In genomic region chr17:4230142-4230541, GRCh38 we compare ENCODE assay signal across 8 cellular contexts. TPM values are rescaled to one million over a fixed set of nuclear protein-coding genes. Genes with fewer than 3 reads are reported as not detected.
DNase-seq lines count a peak whose midpoint lies in the region; ATAC-seq lines count a peak whose summit lies in the region.

No MANE protein-coding gene starts in this region.

- no peak for ATAC-seq in GM21515 (IDR thresholded peaks at IDR 0.05; ENCODE audit: unreplicated experiment)
- ATAC-seq in stimulated activated naive CD8-positive, alpha-beta T cell treated with anti-CD3 and anti-CD28 coated beads, Interleukin-15, Interleukin-2, amounts not matched to agents 100 U/mL and 50 U/mL, for 24 hours, result no peak

- peak; percentile 99 for DNase-seq in EH (ENCODE audit: low read depth)
- peak; percentile 58 for DNase-seq in SW480 (ENCODE audit: low spot score)
- peak; percentile 63 for DNase-seq in glomerular endothelial cell (ENCODE audit: extremely low read depth, low read depth, low spot score)
- peak; percentile 99 for DNase-seq in renal cortical epithelial cell (ENCODE audit: low read depth)
- DNase-seq in SIG-M5 (lab: John Stamatoyannopoulos, UW), result no peak
- DNase-seq in SKM-1 (lab: John Stamatoyannopoulos, UW; ENCODE audit: unreplicated experiment), result no peak
- no peak for DNase-seq in stimulated activated naive CD8-positive, alpha-beta T cell treated with anti-CD3 and anti-CD28 coated beads, Interleukin-15, Interleukin-2, amounts not matched to agents 100 U/mL and 50 U/mL, for 24 hours

RNA-seq across cellular contexts. Expression of gene ANKFY1, which starts 33.6 kb away (rescaled TPM):
- total RNA-seq in glomerular endothelial cell (32.4 and 46.0 TPM in 2 replicates), renal cortical epithelial cell (24.3 and 95.7 TPM in 2 replicates)

Comparison
In these comparisons a context has a peak if more than half of its experiments do, and no peak if none do; other contexts are left out.
1. DNase-seq: peak in EH (single experiment), SW480 (single experiment), glomerular endothelial cell (single experiment) and renal cortical epithelial cell (single experiment); none in SIG-M5 (single experiment), SKM-1 (single experiment) and stimulated activated naive CD8-positive, alpha-beta T cell treated with anti-CD3 and anti-CD28 coated beads, Interleukin-15, Interleukin-2, amounts not matched to agents 100 U/mL and 50 U/mL, for 24 hours (single experiment).